33 cellular contexts compared by ENCODE assay signal in the genomic region with DNA sequence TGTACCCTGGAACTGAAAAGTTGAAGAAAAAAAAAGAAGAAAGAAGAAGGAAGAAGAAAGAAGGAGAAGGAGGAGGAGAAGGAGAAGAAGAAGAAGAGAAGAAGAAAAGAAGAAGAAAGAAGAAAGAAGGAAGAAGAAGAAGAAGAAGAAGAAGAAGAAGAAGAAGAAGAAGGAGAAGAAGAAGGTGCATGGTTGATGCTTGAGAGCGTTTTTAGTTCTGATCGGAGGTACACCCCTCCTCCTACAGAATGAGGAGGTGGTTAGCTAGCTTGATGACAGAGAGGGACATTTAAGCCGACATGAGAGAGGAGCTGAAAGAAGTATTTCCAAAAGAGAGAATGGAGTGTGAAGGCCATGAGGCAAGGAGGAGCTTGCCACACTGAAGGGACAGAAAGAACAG.
"Had no signal": no experiment of that assay in that cellular context is flagged by ENCODE, and none has a peak within 500 bp of the region (broad histone marks: within the 10 kb centered on the region; RNA-seq: fewer than 3 reads in every experiment).

No MANE protein-coding gene starts in this region.

- H3K27ac ChIP-seq: ascending aorta, breast epithelium, cardiac muscle cell, coronary artery, epithelial cell of prostate, esophagus squamous epithelium, gastroesophageal sphincter, heart right ventricle, WERI-Rb-1 had no signal

- H3K36me3 ChIP-seq: ascending aorta, breast epithelium, cardiac muscle cell, esophagus squamous epithelium, gastroesophageal sphincter, heart right ventricle, WERI-Rb-1 had no signal

- H3K4me3 Mint-ChIP-seq: activated B cell treated with CpG ODN at 0.5 μM for 24 hours; activated CD8-positive, alpha-beta T cell treated with anti-CD3 and anti-CD28 coated beads for 36 hours; activated naive CD8-positive, alpha-beta T cell treated with anti-CD3 and anti-CD28 coated beads, Interleukin-2, amount 10 ng/mL, durations not matched to agents 7 days and 5 days; activated T-cell treated with anti-CD3 and anti-CD28 coated beads, Interleukin-2, amount 50 U/mL, for 4 hours; activated T-helper 17 cell treated with anti-CD3 and anti-CD28 coated beads, Interleukin-2, amount 50 U/mL, for 72 hours; dendritic cell treated with granulocyte-macrophage colony-stimulating factor and Interleukin-4, amounts not matched to agents 40 ng/mL and 50 ng/mL, for 4 days; effector memory CD8-positive, alpha-beta T cell; T-helper 17 cell; T-helper 2 cell treated with Interferon-gamma antibody and Interleukin-4, amounts not matched to agents 5 μg/mL and 100 μg/mL, for 36 hours had no signal

- H3K9me3 Mint-ChIP-seq: activated B cell treated with CpG ODN at 0.5 μM for 24 hours; activated CD8-positive, alpha-beta T cell treated with anti-CD3 and anti-CD28 coated beads for 36 hours; activated naive CD8-positive, alpha-beta T cell treated with anti-CD3 and anti-CD28 coated beads, Interleukin-2, amount 10 ng/mL, durations not matched to agents 7 days and 5 days; activated T-cell treated with anti-CD3 and anti-CD28 coated beads, Interleukin-2, amount 50 U/mL, for 4 hours; activated T-helper 17 cell treated with anti-CD3 and anti-CD28 coated beads, Interleukin-2, amount 50 U/mL, for 72 hours; effector memory CD8-positive, alpha-beta T cell; T-helper 2 cell treated with Interferon-gamma antibody and Interleukin-4, amounts not matched to agents 5 μg/mL and 100 μg/mL, for 36 hours had no signal

- H3K27me3 ChIP-seq: ascending aorta, breast epithelium, cardiac muscle cell, heart right ventricle had no signal

- H3K4me3 ChIP-seq: ascending aorta, breast epithelium, cardiac muscle cell, coronary artery, esophagus squamous epithelium, gastroesophageal sphincter, heart right ventricle had no signal

- DNase-seq: activated B cell treated with CpG ODN at 0.5 μM for 24 hours; activated CD4-positive, alpha-beta T cell treated with anti-CD3 and anti-CD28 coated beads for 48 hours; activated CD4-positive, alpha-beta T cell treated with anti-CD3 and anti-CD28 coated beads, Interleukin-2, amount 50 U/mL, for 1 hour; activated CD4-positive, alpha-beta T cell treated with anti-CD3 and anti-CD28 coated beads, Interleukin-2, amount 50 U/mL, for 48 hours; activated CD8-positive, alpha-beta memory T cell treated with anti-CD3 and anti-CD28 coated beads for 24 hours; activated CD8-positive, alpha-beta T cell treated with anti-CD3 and anti-CD28 coated beads for 36 hours; activated effector memory CD4-positive, alpha-beta T cell treated with Interleukin-2 at 50 U/mL for 16 hours; activated gamma-delta T cell treated with Interleukin-2 at 50 U/mL for 16 hours; activated naive CD4-positive, alpha-beta T cell treated with anti-CD3 and anti-CD28 coated beads, Interleukin-2, amount 50 U/mL, for 16 hours; activated naive CD4-positive, alpha-beta T cell treated with Interleukin-2 at 50 U/mL for 16 hours; activated naive CD8-positive, alpha-beta T cell treated with anti-CD3 and anti-CD28 coated beads, Interleukin-2, amount 10 ng/mL, durations not matched to agents 7 days and 5 days; activated T-cell treated with anti-CD3 and anti-CD28 coated beads, Interleukin-2, amount 50 U/mL, for 4 hours; central memory CD4-positive, alpha-beta T cell; effector CD4-positive, alpha-beta T cell; effector memory CD8-positive, alpha-beta T cell; esophagus squamous epithelium; foreskin melanocyte; heart right ventricle; T-helper 1 cell; T-helper 17 cell; T1000; WERI-Rb-1 had no signal

- H3K4me1 ChIP-seq: breast epithelium had no signal

- H3K27ac Mint-ChIP-seq: activated B cell treated with CpG ODN at 0.5 μM for 24 hours; activated CD8-positive, alpha-beta T cell treated with anti-CD3 and anti-CD28 coated beads for 36 hours; activated naive CD8-positive, alpha-beta T cell treated with anti-CD3 and anti-CD28 coated beads, Interleukin-2, amount 10 ng/mL, durations not matched to agents 7 days and 5 days; activated T-helper 17 cell treated with anti-CD3 and anti-CD28 coated beads, Interleukin-2, amount 50 U/mL, for 72 hours; dendritic cell treated with granulocyte-macrophage colony-stimulating factor and Interleukin-4, amounts not matched to agents 40 ng/mL and 50 ng/mL, for 4 days; effector memory CD8-positive, alpha-beta T cell; T-helper 17 cell; T-helper 2 cell treated with Interferon-gamma antibody and Interleukin-4, amounts not matched to agents 5 μg/mL and 100 μg/mL, for 36 hours had no signal

- H3K4me1 Mint-ChIP-seq: activated T-helper 17 cell treated with anti-CD3 and anti-CD28 coated beads, Interleukin-2, amount 50 U/mL, for 72 hours; brain; T-helper 17 cell had no signal

- H3K36me3 Mint-ChIP-seq: activated naive CD8-positive, alpha-beta T cell treated with anti-CD3 and anti-CD28 coated beads, Interleukin-2, amount 10 ng/mL, durations not matched to agents 7 days and 5 days; brain had no signal

- H3K9me3 ChIP-seq: ascending aorta, breast epithelium, esophagus squamous epithelium, gastroesophageal sphincter, heart right ventricle had no signal

- ATAC-seq: activated CD4-positive, CD25-positive, alpha-beta regulatory T cell treated with anti-CD3 and anti-CD28 coated beads, Interleukin-2, amount 50 U/mL, for 24 hours; activated CD8-positive, alpha-beta T cell treated with anti-CD3 and anti-CD28 coated beads for 36 hours; activated T-cell treated with anti-CD3 and anti-CD28 coated beads, Interleukin-2, amount 50 U/mL, for 4 hours; activated T-helper 17 cell treated with anti-CD3 and anti-CD28 coated beads, Interleukin-2, amount 50 U/mL, for 72 hours; effector memory CD8-positive, alpha-beta T cell; gastroesophageal sphincter; heart right ventricle; T-helper 17 cell had no signal
